ENCODE assay signal across 7 cellular contexts in the genomic region with DNA sequence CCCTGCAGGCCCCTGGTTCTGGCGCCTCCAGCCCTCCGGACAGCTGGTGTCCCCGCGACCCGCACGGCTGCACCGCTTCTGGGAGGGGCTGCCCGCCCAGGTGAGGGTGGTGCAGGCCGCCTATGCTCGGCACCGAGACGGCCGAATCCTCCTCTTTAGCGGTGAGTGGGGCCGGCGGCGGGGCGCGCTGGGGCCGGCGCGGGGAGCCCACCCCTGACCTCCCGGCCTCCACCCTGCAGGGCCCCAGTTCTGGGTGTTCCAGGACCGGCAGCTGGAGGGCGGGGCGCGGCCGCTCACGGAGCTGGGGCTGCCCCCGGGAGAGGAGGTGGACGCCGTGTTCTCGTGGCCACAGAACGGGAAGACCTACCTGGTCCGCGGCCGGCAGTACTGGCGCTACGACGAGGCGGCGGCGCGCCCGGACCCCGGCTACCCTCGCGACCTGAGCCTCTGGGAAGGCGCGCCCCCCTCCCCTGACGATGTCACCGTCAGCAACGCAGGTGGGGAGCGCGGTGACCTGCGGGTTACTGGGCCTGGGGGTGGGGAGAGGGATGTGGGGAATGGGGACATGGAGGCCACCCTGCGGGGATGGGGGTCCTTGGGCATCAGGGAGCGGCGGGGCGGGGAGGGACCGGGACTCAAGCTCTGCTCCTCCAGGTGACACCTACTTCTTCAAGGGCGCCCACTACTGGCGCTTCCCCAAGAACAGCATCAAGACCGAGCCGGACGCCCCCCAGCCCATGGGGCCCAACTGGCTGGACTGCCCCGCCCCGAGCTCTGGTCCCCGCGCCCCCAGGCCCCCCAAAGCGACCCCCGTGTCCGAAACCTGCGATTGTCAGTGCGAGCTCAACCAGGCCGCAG. TPM values are rescaled to one million over a fixed set of nuclear protein-coding genes. Genes with fewer than 3 reads are reported as not detected.
DNase-seq lines count a peak whose midpoint lies in the region; ATAC-seq, FAIRE-seq and TF ChIP-seq lines count a peak whose summit lies in the region.

No MANE protein-coding gene starts in this region.

- DNase-seq in SK-MEL-5 (ENCODE audit: low read depth, low spot score) (peak; percentile 20), kidney (peak; percentile 88), DMS79 (lab: John Stamatoyannopoulos, UW) (no peak)
- DNase-seq in central memory CD4-positive, alpha-beta T cell = peak; percentile 45
- DNase-seq in stimulated activated CD4-positive, alpha-beta T cell treated with anti-CD3 and anti-CD28 coated beads, Interleukin-1b, Interleukin-23, amount 100 ng/mL, for 48 hours = peak; percentile 37

- H3K4me3 ChIP-seq in kidney (ENCODE audit: low read length in 2 of 2) = peak overlapping the region; percentile 49 to 65

- peaks cover 3 to 7% of the 10 kb centered on the region in 2 donors for H3K4me1 ChIP-seq in kidney (ENCODE audit: control insufficient read depth in 1 of 2, insufficient read depth in 1 of 2, low read depth in 1 of 2, low read length in 2 of 2)

- H3K9ac ChIP-seq in kidney (ENCODE audit: low read length in 2 of 2) = peak overlapping the region; percentile 49 to 55

- in situ Hi-C loops in SK-MEL-5 (cut with HindIII; ENCODE audit: low pct_unique_long_range_greater_than_20kb, low sequenced_read_pairs) = no loop called here

- no peaks in the 10 kb centered on the region for H3K9me3 ChIP-seq in kidney (ENCODE audit: control insufficient read depth in 1 of 2, low read length in 2 of 2)

- TF ChIP-seq CTCF in GM12874 (IDR thresholded peaks at IDR 0.05; ENCODE audit: insufficient read depth, low read depth, low read length) (peak; percentile 56), kidney (IDR thresholded peaks at IDR 0.05; ENCODE audit: borderline replicate concordance, extremely low read depth, insufficient read depth) (peak; percentile 5)

- ATAC-seq in HG02885 (IDR thresholded peaks at IDR 0.05; ENCODE audit: poor library complexity, unreplicated experiment) = peak; percentile 26

- H3K27ac ChIP-seq in kidney (ENCODE audit: low read depth in 2 of 2, low read length in 2 of 2) = peak overlapping the region in 1 of 2 donors; percentile 24

- H3K36me3 ChIP-seq in kidney (ENCODE audit: control insufficient read depth in 1 of 2, insufficient read depth in 2 of 2, low read length in 2 of 2) = no peaks in the 10 kb centered on the region

- no peak for FAIRE-seq in kidney (lab: Jason Lieb, UNC)

- intact Hi-C loops in kidney (cut with DNase I) = no loop called here

RNA-seq across cellular contexts. Expression of a gene that starts 7.0 kb away (rescaled TPM):
- total RNA-seq in SK-MEL-5 (2014; rRNA removed; shearing (Covaris generic)) = not detected in 2 replicates
- not detected in 2 replicates for polyA plus RNA-seq in SK-MEL-5 (2015; cell fraction: cytosol; rRNA removed)
- not detected in 2 replicates for polyA plus RNA-seq in SK-MEL-5 (2015; cell fraction: nucleus; rRNA removed)
- 181 TPM for total RNA-seq in kidney
- polyA plus RNA-seq in kidney (ENCODE audit: insufficient read depth, low read depth, low replicate concordance) = 495 TPM

RNA-seq across cellular contexts. Expression of a gene that starts 12.0 kb away (rescaled TPM):
- total RNA-seq in SK-MEL-5 (2014; rRNA removed; shearing (Covaris generic)) = 0.03 TPM in 1 of 2 replicates, not detected in the other
- 0.04 TPM in 1 of 2 replicates, not detected in the other for polyA plus RNA-seq in SK-MEL-5 (2015; cell fraction: cytosol; rRNA removed)
- 0.07 TPM in 1 of 2 replicates, not detected in the other for polyA plus RNA-seq in SK-MEL-5 (2015; cell fraction: nucleus; rRNA removed)
- total RNA-seq in kidney = 1.7 TPM
- polyA plus RNA-seq in kidney (ENCODE audit: insufficient read depth, low read depth, low replicate concordance) = 0.65 TPM

RNA-seq across cellular contexts. Expression of a gene that starts 21.7 kb away (rescaled TPM):
- 0.24 and 0.29 TPM in 2 replicates for total RNA-seq in SK-MEL-5 (2014; rRNA removed; shearing (Covaris generic))
- not detected in 2 replicates for polyA plus RNA-seq in SK-MEL-5 (2015; cell fraction: cytosol; rRNA removed)
- not detected in 2 replicates for polyA plus RNA-seq in SK-MEL-5 (2015; cell fraction: nucleus; rRNA removed)
- 12.1 TPM for total RNA-seq in kidney
- 2.9 TPM for polyA plus RNA-seq in kidney (ENCODE audit: insufficient read depth, low read depth, low replicate concordance)

RNA-seq across cellular contexts. Expression of a gene that starts 34.6 kb away (rescaled TPM):
- total RNA-seq in SK-MEL-5 (2014; rRNA removed; shearing (Covaris generic)) = 15.4 and 24.3 TPM in 2 replicates
- 24.5 and 25.9 TPM in 2 replicates for polyA plus RNA-seq in SK-MEL-5 (2015; cell fraction: cytosol; rRNA removed)
- polyA plus RNA-seq in SK-MEL-5 (2015; cell fraction: nucleus; rRNA removed) = 36.0 and 51.1 TPM in 2 replicates
- 26.1 TPM for total RNA-seq in kidney
- polyA plus RNA-seq in kidney (ENCODE audit: insufficient read depth, low read depth, low replicate concordance) = 21.2 TPM

RNA-seq across cellular contexts. Expression of a gene that starts 34.7 kb away (rescaled TPM):
- total RNA-seq in SK-MEL-5 (2014; rRNA removed; shearing (Covaris generic)) = 11.0 and 12.3 TPM in 2 replicates
- 21.1 and 42.5 TPM in 2 replicates for polyA plus RNA-seq in SK-MEL-5 (2015; cell fraction: cytosol; rRNA removed)
- polyA plus RNA-seq in SK-MEL-5 (2015; cell fraction: nucleus; rRNA removed) = 24.7 and 37.7 TPM in 2 replicates
- total RNA-seq in kidney = 61.3 TPM
- 332 TPM for polyA plus RNA-seq in kidney (ENCODE audit: insufficient read depth, low read depth, low replicate concordance)

Comparison
In these comparisons a context has a peak if more than half of its experiments do, and no peak if none do; other contexts are left out.
1. RNA of a gene that starts 7.0 kb away (total RNA-seq): 181 TPM in kidney (single experiment); not detected in SK-MEL-5; every median in the first group is over 100 times any median in the second.
2. RNA of a gene that starts 21.7 kb away (total RNA-seq): 12.1 TPM in kidney (single experiment); 0.24 to 0.29 TPM in SK-MEL-5; every median in the first group is over 10 times any median in the second.